ENCODE assay signal across 25 cellular contexts in genomic region chr17:78704594-78704993, GRCh38.
DNase-seq lines count a peak whose midpoint lies in the region; ATAC-seq, FAIRE-seq and TF ChIP-seq lines count a peak whose summit lies in the region.
"Had no signal": no experiment of that assay in that cellular context is flagged by ENCODE, and none has a peak within 500 bp of the region (broad histone marks: within the 10 kb centered on the region; RNA-seq: fewer than 3 reads in every experiment).

No MANE protein-coding gene starts in this region.

- H3K9me3 ChIP-seq in right atrium auricular region (no peaks in the 10 kb centered on the region), heart left ventricle (no peaks in the 10 kb centered on the region), RWPE2 (ENCODE audit: severe bottlenecking) (no peaks in the 10 kb centered on the region), stomach (no peaks in the 10 kb centered on the region), upper lobe of right lung (no peaks in the 10 kb centered on the region), uterus (no peaks in the 10 kb centered on the region)
- H3K9me3 ChIP-seq: tibial artery had no signal

- H3K4me3 ChIP-seq in right atrium auricular region = no peak overlapping the region
- H3K4me3 ChIP-seq in heart left ventricle = no peak overlapping the region
- H3K4me3 ChIP-seq in RWPE2 (ENCODE audit: severe bottlenecking) = no peak overlapping the region
- no peak overlapping the region for H3K4me3 ChIP-seq in stomach
- no peak overlapping the region for H3K4me3 ChIP-seq in upper lobe of right lung
- H3K4me3 ChIP-seq in uterus = no peak overlapping the region
- H3K4me3 ChIP-seq: hepatocyte, tibial artery had no signal

- TF ChIP-seq POLR2A in heart left ventricle (IDR thresholded peaks at IDR 0.05) (no peak), stomach (IDR thresholded peaks at IDR 0.05) (no peak), H54 (IDR thresholded peaks at IDR 0.05; ENCODE audit: low read depth, low read length) (no peak), uterus (IDR thresholded peaks at IDR 0.05) (no peak)

- no peak for TF ChIP-seq CTCF in right atrium auricular region (IDR thresholded peaks at IDR 0.05)
- no peak for TF ChIP-seq CTCF in heart left ventricle (IDR thresholded peaks at IDR 0.05)
- no peak for TF ChIP-seq CTCF in RWPE2 (IDR thresholded peaks at IDR 0.05; ENCODE audit: poor library complexity, severe bottlenecking)
- TF ChIP-seq CTCF in stomach (IDR thresholded peaks at IDR 0.05) = no peak
- TF ChIP-seq CTCF in upper lobe of right lung (IDR thresholded peaks at IDR 0.05) = no peak
- TF ChIP-seq CTCF in uterus (IDR thresholded peaks at IDR 0.05) = no peak

- H3K36me3 ChIP-seq in right atrium auricular region = peaks cover 35% of the 10 kb centered on the region
- H3K36me3 ChIP-seq in heart left ventricle = peaks cover 0 to 94% (median 71%) of the 10 kb centered on the region in 9 donors
- peaks cover 80% of the 10 kb centered on the region for H3K36me3 ChIP-seq in RWPE2 (ENCODE audit: low read depth)
- peaks cover 43 to 96% (median 83%) of the 10 kb centered on the region in 4 donors for H3K36me3 ChIP-seq in stomach
- peaks cover 89% of the 10 kb centered on the region for H3K36me3 ChIP-seq in upper lobe of right lung
- no peaks in the 10 kb centered on the region for H3K36me3 ChIP-seq in uterus

- TF ChIP-seq EP300 in stomach (IDR thresholded peaks at IDR 0.05) = no peak

- H3K27ac ChIP-seq in right atrium auricular region (peak overlapping the region; percentile 4 to 22), heart left ventricle (peak overlapping the region in 6 of 12 donors; percentile 3 to 62 (median 29)), RWPE2 (ENCODE audit: poor library complexity, severe bottlenecking) (peak overlapping the region; percentile 92), epithelial cell of prostate (peak overlapping the region; percentile 88), stomach (no peak overlapping the region), upper lobe of right lung (no peak overlapping the region), uterus (no peak overlapping the region)
- H3K27ac ChIP-seq: hepatocyte, tibial artery, VCaP had no signal

- H3K27me3 ChIP-seq in right atrium auricular region (no peaks in the 10 kb centered on the region), heart left ventricle (no peaks in the 10 kb centered on the region), RWPE2 (ENCODE audit: insufficient read depth, poor library complexity, severe bottlenecking) (no peaks in the 10 kb centered on the region), stomach (no peaks in the 10 kb centered on the region), upper lobe of right lung (no peaks in the 10 kb centered on the region), uterus (no peaks in the 10 kb centered on the region)
- H3K27me3 ChIP-seq: hepatocyte, tibial artery had no signal

- no peak for DNase-seq in right atrium auricular region (ENCODE audit: low spot score)
- DNase-seq in heart left ventricle = no peak
- DNase-seq in RWPE2 (ENCODE audit: low spot score) = no peak
- DNase-seq in epithelial cell of prostate (ENCODE audit: low read depth, low spot score) = no peak
- DNase-seq in stomach = peak; percentile 11
- DNase-seq in upper lobe of right lung = no peak
- no peak for DNase-seq in H54 (ENCODE audit: insufficient read length, low spot score)
- DNase-seq in uterus = no peak
- DNase-seq: activated CD4-positive, alpha-beta T cell treated with anti-CD3 and anti-CD28 coated beads, Interleukin-2, amount 50 U/mL, for 1 hour; activated gamma-delta T cell; effector CD8-positive, alpha-beta T cell; foreskin fibroblast; HCEC 1CT; naive thymus-derived CD4-positive, alpha-beta T cell; NCI-H2029 treated with DMSO at 0.1 percent for 48 hours; NCI-H226; NCI-H774; retina; stimulated activated CD4-positive, alpha-beta T cell treated with anti-CD3 and anti-CD28 coated beads, Interleukin-4, amount 100 ng/mL, for 1 hour; stimulated activated naive CD4-positive, alpha-beta T cell; tibial artery had no signal

- WGBS in heart left ventricle, 4 donors = 97 to 100% (median 98%) methylated on average over 3 of the region's 3 CpGs
- WGBS in stomach, 5 donors = 94 to 98% (median 95%) methylated on average over 3 of the region's 3 CpGs

- ATAC-seq in heart left ventricle (no peak), RWPE2 (ENCODE audit: low read depth) (no peak), upper lobe of right lung (no peak)
- ATAC-seq: left lobe of liver had no signal

- FAIRE-seq in H54 (lab: Jason Lieb, UNC) = no peak
- FAIRE-seq: D721Med had no signal

- intact Hi-C loops in heart left ventricle (cut with DNase I) = no loop called here
- intact Hi-C loops in stomach (cut with DNase I; ENCODE audit: low total_unique reads) = loop anchor here (10.0 kb wide), 1 partner anchor 200 kb away; no protein-coding TSS in a partner anchor
- intact Hi-C loops in upper lobe of right lung (cut with DNase I) = loop anchor here (10.0 kb wide), 1 partner anchor 200 kb away; no protein-coding TSS in a partner anchor
- intact Hi-C loops in uterus (cut with DNase I; ENCODE audit: low total_unique reads) = no loop called here

- H3K4me1 ChIP-seq in right atrium auricular region (peaks cover 0 to 9% of the 10 kb centered on the region in 2 donors), heart left ventricle (peaks cover 0 to 29% (median 16%) of the 10 kb centered on the region in 12 donors), RWPE2 (ENCODE audit: insufficient read depth, poor library complexity, severe bottlenecking) (peaks cover 40% of the 10 kb centered on the region), stomach (peaks cover 8 to 30% (median 18%) of the 10 kb centered on the region in 4 donors), upper lobe of right lung (peaks cover 15% of the 10 kb centered on the region), uterus (no peaks in the 10 kb centered on the region)
- H3K4me1 ChIP-seq: tibial artery had no signal

Comparison
In these comparisons a context has a peak if more than half of its experiments do, and no peak if none do; other contexts are left out.
1. H3K27ac ChIP-seq: peak in right atrium auricular region (2 of 2), RWPE2 (single experiment) and epithelial cell of prostate (single experiment); none in stomach (0 of 5), upper lobe of right lung (single experiment) and uterus (0 of 2).
2. intact Hi-C loops: an anchor here in stomach (10.0 kb wide) and upper lobe of right lung (10.0 kb wide); none called in heart left ventricle and uterus.